In the genomic region with DNA sequence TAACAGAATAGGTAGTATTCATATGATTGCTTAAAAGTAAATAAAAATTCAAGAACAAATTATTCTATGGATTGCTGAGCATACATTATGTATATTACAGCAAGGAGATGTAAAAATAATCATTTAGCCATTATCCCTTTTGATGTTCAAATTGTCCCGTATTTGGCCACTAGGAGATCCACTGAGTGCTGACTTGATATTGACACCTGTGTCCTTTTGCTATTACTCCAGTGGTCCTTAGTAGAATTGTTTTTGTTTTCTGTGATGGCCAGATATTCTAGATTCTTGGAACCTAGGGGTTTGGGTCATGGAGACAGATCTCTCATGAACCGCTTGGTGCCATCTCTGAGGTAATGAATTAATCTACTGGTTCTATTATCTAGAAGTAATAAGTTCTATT, we compare ENCODE assay signal across 12 cellular contexts. TPM values are rescaled to one million over a fixed set of nuclear protein-coding genes. Genes with fewer than 3 reads are reported as not detected.
DNase-seq lines count a peak whose midpoint lies in the region; ATAC-seq and TF ChIP-seq lines count a peak whose summit lies in the region.
"Had no signal": no experiment of that assay in that cellular context is flagged by ENCODE, and none has a peak within 500 bp of the region (broad histone marks: within the 10 kb centered on the region; RNA-seq: fewer than 3 reads in every experiment).

No MANE protein-coding gene starts in this region.

- CTCF ChIA-PET in activated CD8-positive, alpha-beta memory T cell treated with anti-CD3 and anti-CD28 coated beads, Interleukin-2, amount 10 ng/mL, durations not matched to agents 7 days and 5 days (lab: Charles Lee), result interaction anchor here (0.7 to 1.1 kb wide), 2 partner anchors 11 to 42 kb away, joined by 3 read pairs; no protein-coding TSS in a partner anchor
- CTCF ChIA-PET in Panc1 (lab: Charles Lee), result no interaction called here

- in situ Hi-C loops in Panc1 (cut with HindIII; ENCODE audit: low pct_unique_long_range_greater_than_20kb, low sequenced_read_pairs) (no loop called here), HAP-1 (cut with MboI; ENCODE audit: low sequenced_read_pairs) (no loop called here)

- DNase-seq in activated CD8-positive, alpha-beta memory T cell treated with anti-CD3 and anti-CD28 coated beads, Interleukin-2, amount 10 ng/mL, durations not matched to agents 7 days and 5 days, result no peak
- DNase-seq in activated CD8-positive, alpha-beta memory T cell treated with anti-CD3 and anti-CD28 coated beads, Interleukin-2, amount 50 U/mL, for 48 hours, result no peak
- DNase-seq in Panc1 (ENCODE audit: low read depth, low spot score), result no peak
- DNase-seq in fibroblast of the aortic adventitia (ENCODE audit: low read depth), result no peak
- no peak for DNase-seq in type B pancreatic cell (ENCODE audit: extremely low spot score, unreplicated experiment)
- DNase-seq in amniotic stem cell (lab: John Stamatoyannopoulos, UW), result no peak
- no peak for DNase-seq in HAP-1 (ENCODE audit: low spot score in 2 of 2)
- DNase-seq in Right ventricle myocardium inferior (ENCODE audit: missing footprints), result no peak
- DNase-seq: immature natural killer cell, NCI-H1105, Right ventricle myocardium superior had no signal

- POLR2A ChIA-PET in Panc1 (lab: Charles Lee), result no interaction called here

- H3K4me3 ChIP-seq in Panc1 (ENCODE audit: low read depth in 2 of 2, low read length in 2 of 2) (no peak overlapping the region), fibroblast of the aortic adventitia (ENCODE audit: low read depth, low read length) (no peak overlapping the region), HAP-1 (no peak overlapping the region)
- H3K4me3 ChIP-seq: right atrium auricular region had no signal

- H3K36me3 Mint-ChIP-seq in activated CD8-positive, alpha-beta memory T cell treated with anti-CD3 and anti-CD28 coated beads, Interleukin-2, amount 10 ng/mL, durations not matched to agents 7 days and 5 days, result peaks cover 44% of the 10 kb centered on the region
- peaks cover 16% of the 10 kb centered on the region for H3K36me3 Mint-ChIP-seq in type B pancreatic cell

- H3K4me1 Mint-ChIP-seq in activated CD8-positive, alpha-beta memory T cell treated with anti-CD3 and anti-CD28 coated beads, Interleukin-2, amount 10 ng/mL, durations not matched to agents 7 days and 5 days, result peaks cover 3% of the 10 kb centered on the region
- H3K4me1 Mint-ChIP-seq in type B pancreatic cell (ENCODE audit: unreplicated experiment), result no peaks in the 10 kb centered on the region
- H3K4me1 Mint-ChIP-seq: immature natural killer cell had no signal

- no peak overlapping the region for H3K4me3 Mint-ChIP-seq in activated CD8-positive, alpha-beta memory T cell treated with anti-CD3 and anti-CD28 coated beads, Interleukin-2, amount 10 ng/mL, durations not matched to agents 7 days and 5 days
- H3K4me3 Mint-ChIP-seq in type B pancreatic cell, result no peak overlapping the region
- H3K4me3 Mint-ChIP-seq: immature natural killer cell had no signal

- H3K27ac ChIP-seq in Panc1 (ENCODE audit: low read length), result no peak overlapping the region
- H3K27ac ChIP-seq: right atrium auricular region had no signal

- ATAC-seq in activated CD8-positive, alpha-beta memory T cell treated with anti-CD3 and anti-CD28 coated beads, Interleukin-2, amount 10 ng/mL, durations not matched to agents 7 days and 5 days, result peak; percentile 27
- ATAC-seq in Panc1 (no peak), Right ventricle myocardium inferior (no peak)

- H3K27me3 Mint-ChIP-seq in activated CD8-positive, alpha-beta memory T cell treated with anti-CD3 and anti-CD28 coated beads, Interleukin-2, amount 10 ng/mL, durations not matched to agents 7 days and 5 days, result no peaks in the 10 kb centered on the region
- no peaks in the 10 kb centered on the region for H3K27me3 Mint-ChIP-seq in type B pancreatic cell

- H3K27me3 ChIP-seq in Panc1 (ENCODE audit: control insufficient read depth, insufficient read depth, low read length) (no peaks in the 10 kb centered on the region), HAP-1 (ENCODE audit: low read depth) (no peaks in the 10 kb centered on the region)
- H3K27me3 ChIP-seq: right atrium auricular region had no signal

- H3K9me3 ChIP-seq in Panc1 (ENCODE audit: control insufficient read depth, insufficient read depth, low read depth, low read length), result no peaks in the 10 kb centered on the region
- H3K9me3 ChIP-seq in HAP-1, result no peaks in the 10 kb centered on the region
- H3K9me3 ChIP-seq: right atrium auricular region had no signal

- intact Hi-C loops in Panc1 (cut with micrococcal nuclease; ENCODE audit: unreplicated experiment), result no loop called here
- intact Hi-C loops in Right ventricle myocardium inferior (cut with DNase I), result no loop called here

- no TSS peak for BruUV-seq in Panc1 (replicated peaks; lab: Mats Ljungman, UMichigan)

- TF ChIP-seq CTCF in Panc1 (IDR thresholded peaks at IDR 0.05) (peak; percentile 41), fibroblast of the aortic adventitia (IDR thresholded peaks at IDR 0.05; ENCODE audit: insufficient read depth, low read length) (peak; percentile 41), type B pancreatic cell (conservative IDR thresholded peaks at IDR 0.05) (peak; percentile 71)

- peaks cover 4% of the 10 kb centered on the region; the same call in 1 of the 2 replicates for H3K36me3 ChIP-seq in Panc1 (ENCODE audit: control insufficient read depth, insufficient read depth, low read length)
- peaks cover 10% of the 10 kb centered on the region; the same call in 1 of the 2 replicates for H3K36me3 ChIP-seq in HAP-1 (replicated peaks)

- no peaks in the 10 kb centered on the region for H3K4me1 ChIP-seq in Panc1 (ENCODE audit: control insufficient read depth, insufficient read depth, low read length)
- H3K4me1 ChIP-seq in HAP-1, result no peaks in the 10 kb centered on the region
- H3K4me1 ChIP-seq: right atrium auricular region had no signal

- no peaks in the 10 kb centered on the region for H3K9me3 Mint-ChIP-seq in activated CD8-positive, alpha-beta memory T cell treated with anti-CD3 and anti-CD28 coated beads, Interleukin-2, amount 10 ng/mL, durations not matched to agents 7 days and 5 days (ENCODE audit: low read depth)
- H3K9me3 Mint-ChIP-seq in type B pancreatic cell, result no peaks in the 10 kb centered on the region
- H3K9me3 Mint-ChIP-seq: immature natural killer cell had no signal

- H3K27ac Mint-ChIP-seq in activated CD8-positive, alpha-beta memory T cell treated with anti-CD3 and anti-CD28 coated beads, Interleukin-2, amount 10 ng/mL, durations not matched to agents 7 days and 5 days, result no peak overlapping the region
- H3K27ac Mint-ChIP-seq in type B pancreatic cell, result no peak overlapping the region
- H3K27ac Mint-ChIP-seq: immature natural killer cell had no signal

RNA-seq across cellular contexts. Expression of gene ERO1A, which starts 16.8 kb away (rescaled TPM):
- total RNA-seq in activated CD8-positive, alpha-beta memory T cell treated with anti-CD3 and anti-CD28 coated beads, Interleukin-2, amount 10 ng/mL, durations not matched to agents 7 days and 5 days, result 100 to 1,000 TPM; 167 to 183 TPM
- total RNA-seq in Panc1 (2021; ENCODE audit: unreplicated experiment), result 83.3 TPM
- 45.6 TPM for polyA plus RNA-seq in Panc1 (2012; ENCODE audit: insufficient read length)
- 75.3 and 123 TPM in 2 replicates for total RNA-seq in fibroblast of the aortic adventitia (ENCODE audit: low replicate concordance)
- total RNA-seq in type B pancreatic cell (ENCODE audit: low replicate concordance), result 40.8 and 49.2 TPM in 2 replicates
- total RNA-seq in Right ventricle myocardium inferior, result 15.3 TPM

RNA-seq across cellular contexts. Expression of gene PSMC6, which starts 28.4 kb away (rescaled TPM):
- total RNA-seq in activated CD8-positive, alpha-beta memory T cell treated with anti-CD3 and anti-CD28 coated beads, Interleukin-2, amount 10 ng/mL, durations not matched to agents 7 days and 5 days, result 10 to 100 TPM; 77.3 to 92.4 TPM
- 62.1 TPM for total RNA-seq in Panc1 (2021; ENCODE audit: unreplicated experiment)
- polyA plus RNA-seq in Panc1 (2012; ENCODE audit: insufficient read length), result 39.6 TPM
- total RNA-seq in fibroblast of the aortic adventitia (ENCODE audit: low replicate concordance), result 81.2 and 111 TPM in 2 replicates
- 76.1 and 90.4 TPM in 2 replicates for total RNA-seq in type B pancreatic cell (ENCODE audit: low replicate concordance)
- total RNA-seq in Right ventricle myocardium inferior, result 71.7 TPM

RNA-seq across cellular contexts. Expression of gene STYX, which starts 51.4 kb away (rescaled TPM):
- total RNA-seq in activated CD8-positive, alpha-beta memory T cell treated with anti-CD3 and anti-CD28 coated beads, Interleukin-2, amount 10 ng/mL, durations not matched to agents 7 days and 5 days, result 10 to 100 TPM; 18.5 to 20.7 TPM
- total RNA-seq in Panc1 (2021; ENCODE audit: unreplicated experiment) (20.6 TPM), fibroblast of the aortic adventitia (ENCODE audit: low replicate concordance) (9.3 and 50.7 TPM in 2 replicates), type B pancreatic cell (ENCODE audit: low replicate concordance) (9.1 and 11.0 TPM in 2 replicates), Right ventricle myocardium inferior (13.1 TPM)
- polyA plus RNA-seq in Panc1 (2012; ENCODE audit: insufficient read length), result 6.2 TPM
